Comparison of ENCODE assay signal across 1 cellular context in the genomic region with DNA sequence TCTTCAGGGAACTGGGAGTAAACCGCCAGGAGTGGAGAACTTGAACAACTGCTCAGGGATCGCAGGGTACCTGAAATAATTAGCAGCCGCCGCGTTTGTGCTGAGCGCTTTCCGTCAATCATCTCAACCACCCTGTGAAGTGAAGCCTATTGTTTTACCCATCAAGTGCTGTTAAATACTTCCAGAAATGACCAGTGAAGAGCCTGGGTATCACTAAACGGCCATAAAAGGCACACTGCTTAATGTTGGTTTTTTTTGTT.
TF ChIP-seq lines count a peak whose summit lies in the region.

No MANE protein-coding gene starts in this region.

TF ChIP-seq in GM23338, 12 proteins besides CTCF, POLR2A, EP300 and RAD21:
- no peak for TF ChIP-seq ZNF462 (CRISPR knock-in tag; IDR thresholded peaks at IDR 0.05)
- TF ChIP-seq POLR2AphosphoS5 (IDR thresholded peaks at IDR 0.05; ENCODE audit: low read depth) = no peak
- no peak for TF ChIP-seq CREB1 (CRISPR knock-in tag; IDR thresholded peaks at IDR 0.05; ENCODE audit: low read depth)
- TF ChIP-seq EZH2 (IDR thresholded peaks at IDR 0.05; ENCODE audit: low read depth, unreplicated experiment) = no peak
- no peak for TF ChIP-seq ZNF331 (CRISPR knock-in tag; IDR thresholded peaks at IDR 0.05; ENCODE audit: low read depth)
- TF ChIP-seq, protein P1, sequence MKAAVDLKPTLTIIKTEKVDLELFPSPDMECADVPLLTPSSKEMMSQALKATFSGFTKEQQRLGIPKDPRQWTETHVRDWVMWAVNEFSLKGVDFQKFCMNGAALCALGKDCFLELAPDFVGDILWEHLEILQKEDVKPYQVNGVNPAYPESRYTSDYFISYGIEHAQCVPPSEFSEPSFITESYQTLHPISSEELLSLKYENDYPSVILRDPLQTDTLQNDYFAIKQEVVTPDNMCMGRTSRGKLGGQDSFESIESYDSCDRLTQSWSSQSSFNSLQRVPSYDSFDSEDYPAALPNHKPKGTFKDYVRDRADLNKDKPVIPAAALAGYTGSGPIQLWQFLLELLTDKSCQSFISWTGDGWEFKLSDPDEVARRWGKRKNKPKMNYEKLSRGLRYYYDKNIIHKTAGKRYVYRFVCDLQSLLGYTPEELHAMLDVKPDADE (IDR thresholded peaks at IDR 0.05) = no peak
- TF ChIP-seq NANOG (IDR thresholded peaks at IDR 0.05; ENCODE audit: borderline replicate concordance) = no peak
- no peak for TF ChIP-seq JUNB (IDR thresholded peaks at IDR 0.05; ENCODE audit: unreplicated experiment)
- TF ChIP-seq EZH2phosphoT487 (IDR thresholded peaks at IDR 0.05; ENCODE audit: unreplicated experiment) = no peak
- no peak for TF ChIP-seq STAT1 (IDR thresholded peaks at IDR 0.05; ENCODE audit: unreplicated experiment)
